Comparison of ENCODE assay signal across 9 cellular contexts in the genomic region with DNA sequence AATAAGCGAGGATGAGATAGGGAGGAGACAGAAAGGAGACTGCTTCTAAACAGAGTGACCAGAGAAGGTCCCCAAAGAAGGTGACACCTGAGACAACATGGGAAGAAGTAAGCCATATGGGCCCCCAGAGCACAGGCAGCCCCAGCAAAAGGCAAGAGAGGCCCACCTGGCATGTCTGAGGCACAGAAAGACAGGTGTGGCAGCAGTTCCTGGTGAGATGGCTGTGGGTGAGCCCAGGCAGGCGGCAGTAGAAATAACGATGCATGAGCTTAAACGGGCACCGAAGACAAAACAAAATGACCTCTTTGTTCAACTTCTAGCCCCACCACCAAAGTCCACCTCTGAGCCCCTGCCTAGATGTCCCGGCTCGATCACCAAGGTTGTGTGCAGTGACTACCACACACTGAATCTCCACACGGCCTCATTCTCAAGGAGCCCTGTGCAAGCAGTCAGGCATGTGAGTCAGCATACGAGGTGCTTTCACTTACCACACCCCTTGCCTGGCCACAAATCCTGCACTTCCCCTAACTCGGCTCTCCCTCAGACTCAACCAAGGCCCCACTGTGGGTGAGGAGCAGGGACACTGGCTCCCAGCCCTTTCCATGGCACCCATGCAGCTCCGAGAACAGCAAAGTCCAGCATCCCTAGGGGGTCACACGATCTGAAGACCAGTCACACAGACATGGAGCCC.
DNase-seq lines count a peak whose midpoint lies in the region; ATAC-seq, FAIRE-seq and TF ChIP-seq lines count a peak whose summit lies in the region.
"Had no signal": no experiment of that assay in that cellular context is flagged by ENCODE, and none has a peak within 500 bp of the region (broad histone marks: within the 10 kb centered on the region; RNA-seq: fewer than 3 reads in every experiment).

No MANE protein-coding gene starts in this region.

- H3K4me1 Mint-ChIP-seq in stimulated activated naive B cell treated with anti-CD40 and anti-IgM and Interleukin-4, amounts not matched to agents 10 μg/mL and 1 μg/mL and 100 μg/mL, for 72 hours: peaks cover 59 to 94% of the 10 kb centered on the region in 2 donors
- peaks cover 62% of the 10 kb centered on the region for H3K4me1 Mint-ChIP-seq in neural progenitor cell

- peak; percentile 71 to 78 for ATAC-seq in stimulated activated naive B cell treated with anti-CD40 and anti-IgM and Interleukin-4, amounts not matched to agents 10 μg/mL and 1 μg/mL and 100 μg/mL, for 72 hours (replicated peaks)

- H3K4me1 ChIP-seq in kidney (ENCODE audit: control insufficient read depth in 1 of 2, insufficient read depth in 1 of 2, low read depth in 1 of 2, low read length in 2 of 2) (peaks cover 23 to 33% of the 10 kb centered on the region in 2 donors), neural progenitor cell (no peaks in the 10 kb centered on the region)

- H3K27ac ChIP-seq in kidney (ENCODE audit: low read depth in 2 of 2, low read length in 2 of 2): peak overlapping the region; percentile 47 to 62
- no peak overlapping the region for H3K27ac ChIP-seq in neural progenitor cell

- TF ChIP-seq CTCF in kidney (IDR thresholded peaks at IDR 0.05; ENCODE audit: borderline replicate concordance, extremely low read depth, insufficient read depth): no peak
- TF ChIP-seq CTCF in neural progenitor cell (IDR thresholded peaks at IDR 0.05): no peak

- no peaks in the 10 kb centered on the region for H3K27me3 Mint-ChIP-seq in stimulated activated naive B cell treated with anti-CD40 and anti-IgM and Interleukin-4, amounts not matched to agents 10 μg/mL and 1 μg/mL and 100 μg/mL, for 72 hours
- H3K27me3 Mint-ChIP-seq in neural progenitor cell (ENCODE audit: insufficient read depth, low read depth): peaks cover 10% of the 10 kb centered on the region

- H3K9me3 Mint-ChIP-seq in stimulated activated naive B cell treated with anti-CD40 and anti-IgM and Interleukin-4, amounts not matched to agents 10 μg/mL and 1 μg/mL and 100 μg/mL, for 72 hours: peaks cover 0 to 2% of the 10 kb centered on the region in 2 donors
- no peaks in the 10 kb centered on the region for H3K9me3 Mint-ChIP-seq in neural progenitor cell

- H3K4me3 ChIP-seq in kidney (ENCODE audit: low read length in 2 of 2): no peak overlapping the region
- no peak overlapping the region for H3K4me3 ChIP-seq in neural progenitor cell

- intact Hi-C loops in kidney (cut with DNase I): no loop called here

- H3K27me3 ChIP-seq in neural progenitor cell: no peaks in the 10 kb centered on the region

- H3K9ac ChIP-seq in kidney (ENCODE audit: low read length in 2 of 2): peak overlapping the region in 1 of 2 donors; percentile 29
- H3K9ac ChIP-seq in neural progenitor cell: no peak overlapping the region

- H3K36me3 ChIP-seq in kidney (ENCODE audit: control insufficient read depth in 1 of 2, insufficient read depth in 2 of 2, low read length in 2 of 2) (no peaks in the 10 kb centered on the region), neural progenitor cell (no peaks in the 10 kb centered on the region)

- DNase-seq in activated CD4-positive, alpha-beta T cell treated with anti-CD3 and anti-CD28 coated beads for 48 hours: peak; percentile 56
- DNase-seq in activated CD4-positive, alpha-beta T cell treated with anti-CD3 and anti-CD28 coated beads, Interleukin-2, amount 50 U/mL, for 1 hour: no peak
- DNase-seq in NOMO-1 treated with DMSO at 0.1 percent for 48 hours (lab: John Stamatoyannopoulos, UW; ENCODE audit: unreplicated experiment): peak; percentile 86
- peak; percentile 59 for DNase-seq in amniotic stem cell (lab: John Stamatoyannopoulos, UW)
- peak; percentile 81 for DNase-seq in kidney
- peak; percentile 37 for DNase-seq in stimulated activated naive B cell treated with anti-CD40 and anti-IgM and Interleukin-4, amounts not matched to agents 10 μg/mL and 1 μg/mL and 100 μg/mL, for 72 hours
- DNase-seq in neural progenitor cell (ENCODE audit: low spot score): no peak
- no peak for DNase-seq in NCI-H82 treated with DMSO at 0.1 percent for 48 hours (lab: John Stamatoyannopoulos, UW; ENCODE audit: unreplicated experiment)

- H2AFZ ChIP-seq in neural progenitor cell (replicated peaks): no peak overlapping the region

- peak overlapping the region; percentile 83 for H3K27ac Mint-ChIP-seq in stimulated activated naive B cell treated with anti-CD40 and anti-IgM and Interleukin-4, amounts not matched to agents 10 μg/mL and 1 μg/mL and 100 μg/mL, for 72 hours
- H3K27ac Mint-ChIP-seq in neural progenitor cell: no peak overlapping the region

- H3K36me3 Mint-ChIP-seq in stimulated activated naive B cell treated with anti-CD40 and anti-IgM and Interleukin-4, amounts not matched to agents 10 μg/mL and 1 μg/mL and 100 μg/mL, for 72 hours: peaks cover 0 to 8% of the 10 kb centered on the region in 2 donors
- peaks cover 4% of the 10 kb centered on the region for H3K36me3 Mint-ChIP-seq in neural progenitor cell

- H3K79me2 ChIP-seq in neural progenitor cell (ENCODE audit: low read depth): peaks cover 72% of the 10 kb centered on the region

- no peaks in the 10 kb centered on the region for H3F3A ChIP-seq in neural progenitor cell (ENCODE audit: low read depth)

- no peak overlapping the region for H3K4me2 ChIP-seq in neural progenitor cell

- H3K4me3 Mint-ChIP-seq in stimulated activated naive B cell treated with anti-CD40 and anti-IgM and Interleukin-4, amounts not matched to agents 10 μg/mL and 1 μg/mL and 100 μg/mL, for 72 hours: peak overlapping the region; percentile 58 to 63
- no peak overlapping the region for H3K4me3 Mint-ChIP-seq in neural progenitor cell

- peaks cover 56% of the 10 kb centered on the region for H4K20me1 ChIP-seq in neural progenitor cell (ENCODE audit: low read depth)

- no peaks in the 10 kb centered on the region for H3K9me3 ChIP-seq in kidney (ENCODE audit: control insufficient read depth in 1 of 2, low read length in 2 of 2)
- no peaks in the 10 kb centered on the region for H3K9me3 ChIP-seq in neural progenitor cell (ENCODE audit: low read depth)

- FAIRE-seq in kidney (lab: Jason Lieb, UNC): no peak
- FAIRE-seq: G401.6 had no signal

Comparison
In these comparisons a context has a peak if more than half of its experiments do, and no peak if none do; other contexts are left out.
1. DNase-seq: peak in activated CD4-positive, alpha-beta T cell treated with anti-CD3 and anti-CD28 coated beads for 48 hours (single experiment), NOMO-1 treated with DMSO at 0.1 percent for 48 hours (single experiment), amniotic stem cell (single experiment), kidney (single experiment) and stimulated activated naive B cell treated with anti-CD40 and anti-IgM and Interleukin-4, amounts not matched to agents 10 μg/mL and 1 μg/mL and 100 μg/mL, for 72 hours (single experiment); none in activated CD4-positive, alpha-beta T cell treated with anti-CD3 and anti-CD28 coated beads, Interleukin-2, amount 50 U/mL, for 1 hour (single experiment), neural progenitor cell (single experiment) and NCI-H82 treated with DMSO at 0.1 percent for 48 hours (single experiment).